22 cellular contexts compared by ENCODE assay signal in genomic region chr6:5090603-5091002, GRCh38. TPM values are rescaled to one million over a fixed set of nuclear protein-coding genes. Genes with fewer than 3 reads are reported as not detected.
"Had no signal": no experiment of that assay in that cellular context is flagged by ENCODE, and none has a peak within 500 bp of the region (broad histone marks: within the 10 kb centered on the region; RNA-seq: fewer than 3 reads in every experiment).

No MANE protein-coding gene starts in this region.

- H3K9me3 Mint-ChIP-seq: activated naive CD8-positive, alpha-beta T cell treated with anti-CD3 and anti-CD28 coated beads, Interleukin-2, amount 10 ng/mL, durations not matched to agents 7 days and 5 days; activated T-cell treated with anti-CD3 and anti-CD28 coated beads, Interleukin-2, amount 50 U/mL, for 4 hours; effector memory CD8-positive, alpha-beta T cell; stimulated activated naive CD8-positive, alpha-beta T cell treated with anti-CD3 and anti-CD28 coated beads, Interleukin-15, Interleukin-2, amounts not matched to agents 100 ng/mL and 50 ng/mL, for 24 hours had no signal

- H3K36me3 Mint-ChIP-seq: activated naive CD8-positive, alpha-beta T cell treated with anti-CD3 and anti-CD28 coated beads, Interleukin-2, amount 10 ng/mL, durations not matched to agents 7 days and 5 days had no signal

- H3K27me3 ChIP-seq: colonic mucosa, thyroid gland had no signal

- H3K9me3 ChIP-seq: colonic mucosa, esophagus squamous epithelium, gastrocnemius medialis, thyroid gland, upper lobe of right lung had no signal

- DNase-seq: activated CD4-positive, alpha-beta T cell treated with anti-CD3 and anti-CD28 coated beads, Interleukin-2, amount 50 U/mL, for 1 hour; activated CD4-positive, CD25-positive, alpha-beta regulatory T cell treated with anti-CD3 and anti-CD28 coated beads, Interleukin-2, amount 50 U/mL, for 72 hours; activated CD8-positive, alpha-beta memory T cell treated with anti-CD3 and anti-CD28 coated beads, Interleukin-2, amount 50 U/mL, for 48 hours; activated naive CD4-positive, alpha-beta T cell treated with Interleukin-2 at 50 U/mL for 16 hours; activated naive CD8-positive, alpha-beta T cell treated with anti-CD3 and anti-CD28 coated beads, Interleukin-2, amount 10 ng/mL, durations not matched to agents 7 days and 5 days; activated T-cell treated with anti-CD3 and anti-CD28 coated beads, Interleukin-2, amount 50 U/mL, for 4 hours; amniotic stem cell; colonic mucosa; dorsolateral prefrontal cortex; effector memory CD8-positive, alpha-beta T cell; esophagus squamous epithelium; gastrocnemius medialis; left cardiac atrium; mesenchymal stem cell; nucleus accumbens; stimulated activated CD4-positive, alpha-beta T cell treated with anti-CD3 and anti-CD28 coated beads, Interleukin-4, amount 100 ng/mL, for 1 hour; substantia nigra; thyroid gland; upper lobe of right lung; WERI-Rb-1 had no signal

- H3K27ac Mint-ChIP-seq: activated naive CD8-positive, alpha-beta T cell treated with anti-CD3 and anti-CD28 coated beads, Interleukin-2, amount 10 ng/mL, durations not matched to agents 7 days and 5 days; effector memory CD8-positive, alpha-beta T cell; stimulated activated naive CD8-positive, alpha-beta T cell treated with anti-CD3 and anti-CD28 coated beads, Interleukin-15, Interleukin-2, amounts not matched to agents 100 ng/mL and 50 ng/mL, for 24 hours had no signal

- H3K4me3 ChIP-seq: colonic mucosa, dorsolateral prefrontal cortex, esophagus squamous epithelium, gastrocnemius medialis, thyroid gland, upper lobe of right lung had no signal

- ATAC-seq: activated T-cell treated with anti-CD3 and anti-CD28 coated beads, Interleukin-2, amount 50 U/mL, for 4 hours; effector memory CD8-positive, alpha-beta T cell; gastrocnemius medialis; left cardiac atrium; upper lobe of right lung had no signal

- H3K4me1 ChIP-seq: colonic mucosa had no signal

- H3K27ac ChIP-seq: colonic mucosa, dorsolateral prefrontal cortex, esophagus squamous epithelium, gastrocnemius medialis, thyroid gland, upper lobe of right lung, WERI-Rb-1 had no signal

- H3K36me3 ChIP-seq: colonic mucosa, esophagus squamous epithelium, gastrocnemius medialis, thyroid gland, upper lobe of right lung, WERI-Rb-1 had no signal

- H3K4me3 Mint-ChIP-seq: activated naive CD8-positive, alpha-beta T cell treated with anti-CD3 and anti-CD28 coated beads, Interleukin-2, amount 10 ng/mL, durations not matched to agents 7 days and 5 days; activated T-cell treated with anti-CD3 and anti-CD28 coated beads, Interleukin-2, amount 50 U/mL, for 4 hours; effector memory CD8-positive, alpha-beta T cell; stimulated activated naive CD8-positive, alpha-beta T cell treated with anti-CD3 and anti-CD28 coated beads, Interleukin-15, Interleukin-2, amounts not matched to agents 100 ng/mL and 50 ng/mL, for 24 hours had no signal

RNA-seq across cellular contexts. Expression of gene PPP1R3G, which starts 5.5 kb away (rescaled TPM):
- total RNA-seq: activated T-cell treated with anti-CD3 and anti-CD28 coated beads, Interleukin-2, amount 50 U/mL, for 4 hours had no signal
- polyA plus RNA-seq: neural cell had no signal
